ENCODE assay signal across 9 cellular contexts in the genomic region with DNA sequence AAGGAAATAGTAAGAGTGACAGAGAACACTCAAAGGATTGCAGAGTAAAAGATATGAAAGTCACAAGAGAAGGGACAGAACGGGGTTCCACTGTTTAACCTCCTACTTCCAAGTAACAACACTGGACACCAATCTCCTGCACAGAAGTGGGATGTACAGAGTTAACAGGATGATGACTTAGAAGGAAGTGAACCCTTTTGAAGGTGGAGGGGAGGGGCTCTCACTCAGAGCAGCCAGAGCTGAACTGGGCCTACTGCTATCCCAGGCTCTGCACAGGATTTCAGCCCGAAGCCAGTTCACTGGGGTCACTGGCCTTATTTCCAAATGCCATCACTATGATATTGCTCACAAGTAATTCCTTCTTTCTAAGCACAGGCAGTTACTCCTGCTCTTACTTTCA.
DNase-seq lines count a peak whose midpoint lies in the region; ATAC-seq and TF ChIP-seq lines count a peak whose summit lies in the region.
"Had no signal": no experiment of that assay in that cellular context is flagged by ENCODE, and none has a peak within 500 bp of the region (broad histone marks: within the 10 kb centered on the region; RNA-seq: fewer than 3 reads in every experiment).

No MANE protein-coding gene starts in this region.

- no peaks in the 10 kb centered on the region for H3K9me3 ChIP-seq in left lung

- TF ChIP-seq CTCF in left lung (IDR thresholded peaks at IDR 0.05): no peak

- no peaks in the 10 kb centered on the region for H3K27me3 ChIP-seq in left lung

- no peaks in the 10 kb centered on the region for H3K36me3 Mint-ChIP-seq in effector memory CD8-positive, alpha-beta T cell (ENCODE audit: insufficient read depth)

- no peak overlapping the region for H3K27ac Mint-ChIP-seq in effector memory CD8-positive, alpha-beta T cell

- H3K9me3 Mint-ChIP-seq in effector memory CD8-positive, alpha-beta T cell: peaks cover 0 to 2% of the 10 kb centered on the region in 2 donors

- H3K4me1 ChIP-seq in left lung: peaks cover 13 to 54% of the 10 kb centered on the region in 2 donors
- H3K4me1 ChIP-seq in urinary bladder (ENCODE audit: insufficient read depth): no peaks in the 10 kb centered on the region

- WGBS in urinary bladder: 13% methylated on average over 2 of the region's 2 CpGs

- peak overlapping the region; percentile 52 to 70 for H3K27ac ChIP-seq in left lung
- peak overlapping the region; percentile 67 for H3K27ac ChIP-seq in urinary bladder (ENCODE audit: low read depth)

- no peaks in the 10 kb centered on the region for H3K4me1 Mint-ChIP-seq in effector memory CD8-positive, alpha-beta T cell (ENCODE audit: low read depth in 2 of 2)

- H3K4me3 Mint-ChIP-seq in effector memory CD8-positive, alpha-beta T cell: no peak overlapping the region

- peak; percentile 49 for ATAC-seq in Right ventricle myocardium inferior
- ATAC-seq in left lung: peak; percentile 58
- no peak for ATAC-seq in effector memory CD8-positive, alpha-beta T cell (replicated peaks)
- ATAC-seq in GM21390 (IDR thresholded peaks at IDR 0.05; ENCODE audit: unreplicated experiment): no peak
- no peak for ATAC-seq in HG03439 (IDR thresholded peaks at IDR 0.05; ENCODE audit: unreplicated experiment)

- no peak overlapping the region for H3K4me3 ChIP-seq in left lung
- no peak overlapping the region for H3K4me3 ChIP-seq in urinary bladder (ENCODE audit: low read depth, low read length)

- no peaks in the 10 kb centered on the region for H3K27me3 Mint-ChIP-seq in effector memory CD8-positive, alpha-beta T cell

- no peaks in the 10 kb centered on the region for H3K36me3 ChIP-seq in left lung
- H3K36me3 ChIP-seq in urinary bladder (ENCODE audit: insufficient read depth): no peaks in the 10 kb centered on the region

- intact Hi-C loops in Right ventricle myocardium inferior (cut with DNase I) (no loop called here), cardiac septum (cut with DNase I) (no loop called here), left lung (cut with DNase I) (no loop called here)

- DNase-seq in Right ventricle myocardium inferior (ENCODE audit: missing footprints) (no peak), cardiac septum (ENCODE audit: low spot score) (no peak), amniotic epithelial cell (ENCODE audit: low read depth) (peak; percentile 69), left lung (no peak)
- DNase-seq in effector memory CD8-positive, alpha-beta T cell: no peak
- DNase-seq: activated gamma-delta T cell treated with Interleukin-2 at 50 U/mL for 16 hours had no signal

Comparison
In these comparisons a context has a peak if more than half of its experiments do, and no peak if none do; other contexts are left out.
1. ATAC-seq: peak in Right ventricle myocardium inferior (single experiment) and left lung (single experiment); none in effector memory CD8-positive, alpha-beta T cell (single experiment), GM21390 (single experiment) and HG03439 (single experiment).